In the genomic region with DNA sequence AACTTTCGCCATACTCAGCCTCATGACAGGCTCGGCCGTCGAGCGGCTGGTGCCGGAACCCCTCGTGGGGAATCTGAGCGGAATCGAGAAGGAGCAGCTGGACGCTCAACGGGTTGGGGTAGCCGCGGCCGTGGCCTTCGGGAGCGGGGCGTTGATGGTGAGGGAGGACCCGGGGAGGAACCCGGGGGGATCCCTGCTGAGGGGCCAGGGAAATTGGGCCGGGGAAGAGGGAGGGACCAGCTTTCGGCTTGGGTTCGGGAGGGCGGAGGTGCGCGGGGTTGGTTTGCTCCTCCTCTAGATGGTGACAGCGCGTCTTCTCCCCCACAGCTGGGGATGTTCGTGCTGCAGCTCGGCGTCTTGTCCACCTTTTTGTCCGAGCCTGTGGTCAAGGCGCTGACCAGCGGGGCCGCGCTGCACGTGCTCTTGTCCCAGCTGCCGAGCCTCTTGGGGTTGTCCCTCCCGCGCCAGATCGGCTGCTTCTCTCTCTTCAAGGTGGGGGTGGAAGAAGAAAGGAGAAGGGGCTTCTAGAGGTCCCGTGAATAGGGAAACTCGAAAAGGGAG, we compare ENCODE assay signal across 8 cellular contexts.
DNase-seq lines count a peak whose midpoint lies in the region; ATAC-seq lines count a peak whose summit lies in the region.

No MANE protein-coding gene starts in this region.

- peak overlapping the region; percentile 66 for H3K4me3 ChIP-seq in adipocyte (ENCODE audit: low read length)

- H3K9me3 ChIP-seq in adipocyte (ENCODE audit: control insufficient read depth, low read length), result no peaks in the 10 kb centered on the region

- no peaks in the 10 kb centered on the region for H3K9me3 Mint-ChIP-seq in stimulated activated naive CD8-positive, alpha-beta T cell treated with anti-CD3 and anti-CD28 coated beads, Interleukin-15, amount 100 ng/mL, for 72 hours

- H3K9ac ChIP-seq in adipocyte (ENCODE audit: low read length), result no peak overlapping the region

- ATAC-seq in stimulated activated naive CD8-positive, alpha-beta T cell treated with anti-CD3 and anti-CD28 coated beads, Interleukin-15, amount 100 ng/mL, for 72 hours, result peak; percentile 30
- ATAC-seq in GM21447 (IDR thresholded peaks at IDR 0.05; ENCODE audit: unreplicated experiment) (no peak), HG03135 (IDR thresholded peaks at IDR 0.05; ENCODE audit: unreplicated experiment) (no peak)

- peak; percentile 33 for DNase-seq in NCI-H748 (lab: John Stamatoyannopoulos, UW; ENCODE audit: unreplicated experiment)
- no peak for DNase-seq in NCI-H748 treated with DMSO at 0.1 percent for 48 hours (lab: John Stamatoyannopoulos, UW)
- no peak for DNase-seq in adipocyte (ENCODE audit: low read depth)
- DNase-seq in iPS-NIHi7 (ENCODE audit: extremely low spot score), result peak; percentile 45
- DNase-seq in stimulated activated naive CD8-positive, alpha-beta T cell treated with anti-CD3 and anti-CD28 coated beads, Interleukin-15, amount 100 ng/mL, for 72 hours, result peak; percentile 20 to 35
- no peak for DNase-seq in NCI-H2081 treated with DMSO at 0.1 percent for 48 hours (lab: John Stamatoyannopoulos, UW)

- no peaks in the 10 kb centered on the region for H3K36me3 ChIP-seq in adipocyte (ENCODE audit: control insufficient read depth, insufficient read depth, low read length, severe bottlenecking)

- H3K27me3 Mint-ChIP-seq in stimulated activated naive CD8-positive, alpha-beta T cell treated with anti-CD3 and anti-CD28 coated beads, Interleukin-15, amount 100 ng/mL, for 72 hours, result peaks cover 100% of the 10 kb centered on the region

- H3K27me3 ChIP-seq in adipocyte (replicated peaks; ENCODE audit: control insufficient read depth, insufficient read depth, low read length), result peaks cover 73% of the 10 kb centered on the region

- peaks cover 39% of the 10 kb centered on the region for H3K4me1 Mint-ChIP-seq in stimulated activated naive CD8-positive, alpha-beta T cell treated with anti-CD3 and anti-CD28 coated beads, Interleukin-15, amount 100 ng/mL, for 72 hours

- H3K4me3 Mint-ChIP-seq in stimulated activated naive CD8-positive, alpha-beta T cell treated with anti-CD3 and anti-CD28 coated beads, Interleukin-15, amount 100 ng/mL, for 72 hours, result peak overlapping the region; percentile 77 to 80

- peaks cover 9% of the 10 kb centered on the region for H3K4me1 ChIP-seq in adipocyte (ENCODE audit: control insufficient read depth, insufficient read depth, low read length)

- peak overlapping the region in 1 of 2 donors; percentile 20 for H3K27ac Mint-ChIP-seq in stimulated activated naive CD8-positive, alpha-beta T cell treated with anti-CD3 and anti-CD28 coated beads, Interleukin-15, amount 100 ng/mL, for 72 hours

Comparison
In these comparisons a context has a peak if more than half of its experiments do, and no peak if none do; other contexts are left out.
1. DNase-seq: peak in NCI-H748 (single experiment), iPS-NIHi7 (single experiment) and stimulated activated naive CD8-positive, alpha-beta T cell treated with anti-CD3 and anti-CD28 coated beads, Interleukin-15, amount 100 ng/mL, for 72 hours (2 of 2); none in NCI-H748 treated with DMSO at 0.1 percent for 48 hours (single experiment), adipocyte (single experiment) and NCI-H2081 treated with DMSO at 0.1 percent for 48 hours (single experiment).